11 cellular contexts compared by ENCODE assay signal in genomic region chr2:240519396-240520142, GRCh38. TPM values are rescaled to one million over a fixed set of nuclear protein-coding genes. Genes with fewer than 3 reads are reported as not detected.
A peak's percentile ranks its signal among the peaks of the same experiment; 100 is the strongest.
DNase-seq lines count a peak whose midpoint lies in the region; TF ChIP-seq lines count a peak whose summit lies in the region.
"Had no signal": no experiment of that assay in that cellular context is flagged by ENCODE, and none has a peak within 500 bp of the region (broad histone marks: within the 10 kb centered on the region; RNA-seq: fewer than 3 reads in every experiment).

No MANE protein-coding gene starts in this region.

- H3K27ac Mint-ChIP-seq in brain: peak overlapping the region in 2 of 5 experiments; percentile 41 to 44

- H3K9me2 ChIP-seq in GM23248 (ENCODE audit: insufficient read depth): no peaks in the 10 kb centered on the region

- peak overlapping the region; percentile 56 for H3K9ac ChIP-seq in GM23248
- H3K9ac ChIP-seq in skeletal muscle tissue (ENCODE audit: low read depth in 1 of 3, low read length in 3 of 3): peak overlapping the region in 2 of 3 donors; percentile 38 to 40

- H3K9me3 Mint-ChIP-seq in brain: peaks cover 0 to 14% (median 7%) of the 10 kb centered on the region in 5 experiments

- H3K4me1 ChIP-seq in GM23248 (ENCODE audit: insufficient read depth): peaks cover 7% of the 10 kb centered on the region; the same call in 1 of the 2 replicates
- peaks cover 0 to 5% (median 4%) of the 10 kb centered on the region in 3 donors for H3K4me1 ChIP-seq in skeletal muscle tissue (ENCODE audit: control insufficient read depth in 3 of 3, insufficient read depth in 3 of 3, low read length in 3 of 3)

- in situ Hi-C loops in GM23248 (cut with MboI): no loop called here

- no peaks in the 10 kb centered on the region for H3K79me2 ChIP-seq in GM23248 (ENCODE audit: insufficient read depth)

- no peaks in the 10 kb centered on the region for H3K36me3 ChIP-seq in GM23248 (ENCODE audit: low read depth)
- peaks cover 17 to 19% (median 19%) of the 10 kb centered on the region in 3 donors for H3K36me3 ChIP-seq in skeletal muscle tissue (ENCODE audit: control insufficient read depth in 3 of 3, insufficient read depth in 3 of 3, low read length in 3 of 3)
- H3K36me3 ChIP-seq in MG63: peaks cover 45% of the 10 kb centered on the region

- H3K27ac ChIP-seq in GM23248: peak overlapping the region; percentile 36
- no peak overlapping the region for H3K27ac ChIP-seq in skeletal muscle tissue (ENCODE audit: low read depth, low read length)

- peaks cover 14% of the 10 kb centered on the region for H3K4me1 Mint-ChIP-seq in brain

- no peak for TF ChIP-seq CTCF in brain (conservative IDR thresholded peaks at IDR 0.05)

- peak overlapping the region; percentile 76 for H3K4me2 ChIP-seq in GM23248 (ENCODE audit: unreplicated experiment)

- no peaks in the 10 kb centered on the region for H3F3A ChIP-seq in GM23248 (ENCODE audit: insufficient read depth)

- H2AFZ ChIP-seq in GM23248: peak overlapping the region; percentile 79

- H4K20me1 ChIP-seq in GM23248 (ENCODE audit: insufficient read depth): no peaks in the 10 kb centered on the region

- H3K4me3 Mint-ChIP-seq in brain: peak overlapping the region in 3 of 5 experiments; percentile 38 to 69 (median 61)

- H3K9me3 ChIP-seq in GM23248 (ENCODE audit: low read depth) (no peaks in the 10 kb centered on the region), iPS-18c (ENCODE audit: control insufficient read depth, insufficient read depth, low read length) (no peaks in the 10 kb centered on the region), skeletal muscle tissue (ENCODE audit: control insufficient read depth in 3 of 3, low read length in 3 of 3) (no peaks in the 10 kb centered on the region), MG63 (peaks cover 2% of the 10 kb centered on the region)

- H3K36me3 Mint-ChIP-seq in brain: peaks cover 40% of the 10 kb centered on the region

- peak overlapping the region; percentile 63 for H3K4me3 ChIP-seq in GM23248
- peak overlapping the region; percentile 50 for H3K4me3 ChIP-seq in iPS-18c (ENCODE audit: insufficient read depth, low read depth, low read length)
- no peak overlapping the region for H3K4me3 ChIP-seq in skeletal muscle tissue (ENCODE audit: low read length in 3 of 3)
- no peak overlapping the region for H3K4me3 ChIP-seq in MG63

- peaks cover 8% of the 10 kb centered on the region for H3K27me3 Mint-ChIP-seq in brain

- WGBS in GM23248 (ENCODE audit: low coverage in 1 of 2, low lambda C conversion rate in 2 of 2, missing lambda C conversion rate in 2 of 2), 2 experiments: 1 to 2% methylated on average over 26 of the region's 26 CpGs

- DNase-seq in GM23248 (peak; percentile 86), MG63 (no peak), NCI-H524 treated with DMSO at 0.1 percent for 48 hours (lab: John Stamatoyannopoulos, UW) (no peak), SHP77 (lab: John Stamatoyannopoulos, UW) (no peak), cortex of kidney (lab: John Stamatoyannopoulos, UW) (no peak)
- DNase-seq: DMS53, kidney glomerular epithelial cell, T-helper 2 cell had no signal

- H3K27me3 ChIP-seq in GM23248 (replicated peaks; ENCODE audit: insufficient read depth) (no peaks in the 10 kb centered on the region), skeletal muscle tissue (ENCODE audit: control insufficient read depth in 3 of 3, insufficient read depth in 3 of 3, low read length in 3 of 3) (peaks cover 3 to 16% (median 8%) of the 10 kb centered on the region in 3 donors), MG63 (no peaks in the 10 kb centered on the region)

RNA-seq across cellular contexts. Expression of gene ANKMY1, which starts 38.2 kb away (rescaled TPM):
- total RNA-seq in GM23248 (2014; rRNA removed; shearing (Covaris generic)): 10.1 and 12.8 TPM in 2 replicates
- polyA plus RNA-seq in GM23248 (2016; fragmentation: Nextera tagmentation; extraction: Ambion mirVana) (5.1 and 5.6 TPM in 2 replicates), brain (ENCODE audit: insufficient read depth, low read depth, low replicate concordance) (7.0 TPM)
- total RNA-seq in skeletal muscle tissue: 5.2 TPM
- 10.2 and 23.8 TPM in 2 replicates for total RNA-seq in MG63 (2014; rRNA removed; shearing (Covaris generic); ENCODE audit: low replicate concordance)

RNA-seq across cellular contexts. Expression of gene DUSP28, which starts 40.6 kb away (rescaled TPM):
- total RNA-seq in GM23248 (2014; rRNA removed; shearing (Covaris generic)): 1.5 and 3.2 TPM in 2 replicates
- polyA plus RNA-seq in GM23248 (2016; fragmentation: Nextera tagmentation; extraction: Ambion mirVana): 4.9 and 5.8 TPM in 2 replicates
- 6.3 TPM for polyA plus RNA-seq in brain (ENCODE audit: insufficient read depth, low read depth, low replicate concordance)
- 8.4 TPM for total RNA-seq in skeletal muscle tissue
- total RNA-seq in MG63 (2014; rRNA removed; shearing (Covaris generic); ENCODE audit: low replicate concordance): 6.3 and 7.3 TPM in 2 replicates

RNA-seq across cellular contexts. Expression of gene RNPEPL1, which starts 48.7 kb away (rescaled TPM):
- 20.2 and 23.0 TPM in 2 replicates for total RNA-seq in GM23248 (2014; rRNA removed; shearing (Covaris generic))
- polyA plus RNA-seq in GM23248 (2016; fragmentation: Nextera tagmentation; extraction: Ambion mirVana) (11.1 and 11.2 TPM in 2 replicates), brain (ENCODE audit: insufficient read depth, low read depth, low replicate concordance) (48.5 TPM)
- total RNA-seq in skeletal muscle tissue: 15.7 TPM
- total RNA-seq in MG63 (2014; rRNA removed; shearing (Covaris generic); ENCODE audit: low replicate concordance): 13.6 and 13.9 TPM in 2 replicates

Comparison
In these comparisons a context has a peak if more than half of its experiments do, and no peak if none do; other contexts are left out.
1. H3K4me3 ChIP-seq: peak in GM23248 (single experiment) and iPS-18c (single experiment); none in skeletal muscle tissue (0 of 3) and MG63 (single experiment).